Comparison of ENCODE assay signal across 1 cellular context in the genomic region with DNA sequence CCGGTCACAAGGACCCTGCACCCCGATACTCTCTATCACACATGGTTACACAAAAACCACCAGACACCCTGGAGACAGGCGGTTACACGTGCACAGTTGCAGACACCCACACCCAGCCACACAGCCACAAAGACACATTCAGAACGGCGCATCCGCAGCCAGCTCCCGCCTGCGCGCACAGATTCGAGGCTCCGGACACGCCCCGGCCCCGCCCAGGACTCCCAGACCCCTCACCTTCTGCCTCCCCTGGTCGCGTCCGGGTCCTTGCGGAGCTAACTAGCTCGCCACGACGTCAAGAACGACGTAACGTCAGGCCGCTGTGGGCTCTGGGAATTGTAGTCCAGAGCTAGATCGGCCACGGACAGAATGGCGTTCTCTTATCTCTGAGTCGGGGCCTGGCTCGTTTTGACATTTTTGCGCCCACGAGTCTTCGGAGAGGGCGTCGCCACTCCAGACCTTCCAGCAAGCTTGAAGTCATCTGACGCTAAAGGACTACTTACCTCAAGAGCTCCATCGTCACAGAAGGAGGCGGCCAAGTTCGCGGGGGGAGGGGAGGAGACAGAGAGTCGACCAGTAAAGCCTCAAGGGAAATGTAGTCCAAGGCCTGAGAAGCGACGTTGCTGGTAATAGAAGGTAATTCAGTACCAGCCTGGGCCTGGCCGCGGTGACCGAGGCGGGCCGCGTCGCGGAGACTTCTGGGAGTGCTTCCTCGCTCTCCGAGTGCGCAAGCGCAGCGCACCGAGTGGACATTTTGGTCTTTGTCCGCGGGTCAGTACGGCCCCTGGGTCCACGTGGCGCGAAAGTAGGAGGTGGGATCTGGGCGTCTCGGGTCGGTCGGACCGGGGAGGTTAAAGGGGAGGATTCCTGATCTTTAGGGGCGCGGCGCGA.
TF ChIP-seq lines count a peak whose summit lies in the region.

A gene (plus strand): TSS at position 719 of the 888 bp plus-strand sequence. CDS start 21,335 bp downstream, outside the sequence.
A gene (minus strand): TSS at position 278 of the 888 bp plus-strand sequence. CDS start 12,680 bp downstream, outside the sequence.

TF ChIP-seq in HepG2, 621 proteins besides CTCF, POLR2A, EP300 and RAD21 (continued from another document and continues in another):
- TF ChIP-seq, protein P1, sequence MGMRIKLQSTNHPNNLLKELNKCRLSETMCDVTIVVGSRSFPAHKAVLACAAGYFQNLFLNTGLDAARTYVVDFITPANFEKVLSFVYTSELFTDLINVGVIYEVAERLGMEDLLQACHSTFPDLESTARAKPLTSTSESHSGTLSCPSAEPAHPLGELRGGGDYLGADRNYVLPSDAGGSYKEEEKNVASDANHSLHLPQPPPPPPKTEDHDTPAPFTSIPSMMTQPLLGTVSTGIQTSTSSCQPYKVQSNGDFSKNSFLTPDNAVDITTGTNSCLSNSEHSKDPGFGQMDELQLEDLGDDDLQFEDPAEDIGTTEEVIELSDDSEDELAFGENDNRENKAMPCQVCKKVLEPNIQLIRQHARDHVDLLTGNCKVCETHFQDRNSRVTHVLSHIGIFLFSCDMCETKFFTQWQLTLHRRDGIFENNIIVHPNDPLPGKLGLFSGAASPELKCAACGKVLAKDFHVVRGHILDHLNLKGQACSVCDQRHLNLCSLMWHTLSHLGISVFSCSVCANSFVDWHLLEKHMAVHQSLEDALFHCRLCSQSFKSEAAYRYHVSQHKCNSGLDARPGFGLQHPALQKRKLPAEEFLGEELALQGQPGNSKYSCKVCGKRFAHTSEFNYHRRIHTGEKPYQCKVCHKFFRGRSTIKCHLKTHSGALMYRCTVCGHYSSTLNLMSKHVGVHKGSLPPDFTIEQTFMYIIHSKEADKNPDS (CRISPR knock-in tag; IDR thresholded peaks at IDR 0.05), result 0 out of 2 replicates have a peak, but pooled peaks have one; percentile 74
- TF ChIP-seq SIN3B (IDR thresholded peaks at IDR 0.05; ENCODE audit: low read length) (no peak), EEA1 (CRISPR knock-in tag; IDR thresholded peaks at IDR 0.05; ENCODE audit: borderline replicate concordance) (no peak; the same call in 1 of the 2 replicates), ELF1 (CRISPR knock-in tag; IDR thresholded peaks at IDR 0.05) (peak; percentile 68), SOX6 (IDR thresholded peaks at IDR 0.05) (no peak), SOX6 (CRISPR knock-in tag; IDR thresholded peaks at IDR 0.05) (peak; percentile 62), SRSF1 (optimal IDR thresholded peaks at IDR 0.05; ENCODE audit: low read depth, low read length) (peak; percentile 75), ZFP37 (CRISPR knock-in tag; IDR thresholded peaks at IDR 0.05; ENCODE audit: borderline replicate concordance) (0 out of 2 replicates have a peak, but pooled peaks have one; percentile 59), ZNF501 (CRISPR knock-in tag; IDR thresholded peaks at IDR 0.05) (peak; percentile 94), SSRP1 (CRISPR knock-in tag; IDR thresholded peaks at IDR 0.05) (no peak), ZNF468 (CRISPR knock-in tag; IDR thresholded peaks at IDR 0.05) (0 out of 2 replicates have a peak, but pooled peaks have one; percentile 38), RBM39 (IDR thresholded peaks at IDR 0.05; ENCODE audit: low read depth, low read length, poor library complexity, severe bottlenecking) (peak; percentile 86), ZNF33A (CRISPR knock-in tag; IDR thresholded peaks at IDR 0.05; ENCODE audit: borderline replicate concordance) (no peak), TBX2 (CRISPR knock-in tag; IDR thresholded peaks at IDR 0.05; ENCODE audit: borderline replicate concordance) (peak; percentile 70), HOXA3 (CRISPR knock-in tag; IDR thresholded peaks at IDR 0.05) (peak; percentile 93), PHF21A (CRISPR knock-in tag; IDR thresholded peaks at IDR 0.05) (peak; percentile 62), ZNF891 (CRISPR knock-in tag; IDR thresholded peaks at IDR 0.05) (peak; percentile 70)
- TF ChIP-seq, protein P2, sequence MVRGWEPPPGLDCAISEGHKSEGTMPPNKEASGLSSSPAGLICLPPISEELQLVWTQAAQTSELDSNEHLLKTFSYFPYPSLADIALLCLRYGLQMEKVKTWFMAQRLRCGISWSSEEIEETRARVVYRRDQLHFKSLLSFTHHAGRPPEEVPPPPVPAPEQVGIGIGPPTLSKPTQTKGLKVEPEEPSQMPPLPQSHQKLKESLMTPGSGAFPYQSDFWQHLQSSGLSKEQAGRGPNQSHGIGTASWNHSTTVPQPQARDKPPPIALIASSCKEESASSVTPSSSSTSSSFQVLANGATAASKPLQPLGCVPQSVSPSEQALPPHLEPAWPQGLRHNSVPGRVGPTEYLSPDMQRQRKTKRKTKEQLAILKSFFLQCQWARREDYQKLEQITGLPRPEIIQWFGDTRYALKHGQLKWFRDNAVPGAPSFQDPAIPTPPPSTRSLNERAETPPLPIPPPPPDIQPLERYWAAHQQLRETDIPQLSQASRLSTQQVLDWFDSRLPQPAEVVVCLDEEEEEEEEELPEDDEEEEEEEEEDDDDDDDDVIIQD (CRISPR knock-in tag; IDR thresholded peaks at IDR 0.05; ENCODE audit: low read depth), result 0 out of 2 replicates have a peak, but pooled peaks have one; percentile 58
- TF ChIP-seq, protein P3, sequence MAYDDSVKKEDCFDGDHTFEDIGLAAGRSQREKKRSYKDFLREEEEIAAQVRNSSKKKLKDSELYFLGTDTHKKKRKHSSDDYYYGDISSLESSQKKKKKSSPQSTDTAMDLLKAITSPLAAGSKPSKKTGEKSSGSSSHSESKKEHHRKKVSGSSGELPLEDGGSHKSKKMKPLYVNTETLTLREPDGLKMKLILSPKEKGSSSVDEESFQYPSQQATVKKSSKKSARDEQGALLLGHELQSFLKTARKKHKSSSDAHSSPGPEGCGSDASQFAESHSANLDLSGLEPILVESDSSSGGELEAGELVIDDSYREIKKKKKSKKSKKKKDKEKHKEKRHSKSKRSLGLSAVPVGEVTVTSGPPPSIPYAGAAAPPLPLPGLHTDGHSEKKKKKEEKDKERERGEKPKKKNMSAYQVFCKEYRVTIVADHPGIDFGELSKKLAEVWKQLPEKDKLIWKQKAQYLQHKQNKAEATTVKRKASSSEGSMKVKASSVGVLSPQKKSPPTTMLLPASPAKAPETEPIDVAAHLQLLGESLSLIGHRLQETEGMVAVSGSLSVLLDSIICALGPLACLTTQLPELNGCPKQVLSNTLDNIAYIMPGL (CRISPR knock-in tag; IDR thresholded peaks at IDR 0.05; ENCODE audit: borderline replicate concordance in 1 of 2, low read depth in 1 of 2), result peak in 1 of 2 experiments; percentile 50; a peak in 1 of 4 replicates
- TF ChIP-seq, protein P4, sequence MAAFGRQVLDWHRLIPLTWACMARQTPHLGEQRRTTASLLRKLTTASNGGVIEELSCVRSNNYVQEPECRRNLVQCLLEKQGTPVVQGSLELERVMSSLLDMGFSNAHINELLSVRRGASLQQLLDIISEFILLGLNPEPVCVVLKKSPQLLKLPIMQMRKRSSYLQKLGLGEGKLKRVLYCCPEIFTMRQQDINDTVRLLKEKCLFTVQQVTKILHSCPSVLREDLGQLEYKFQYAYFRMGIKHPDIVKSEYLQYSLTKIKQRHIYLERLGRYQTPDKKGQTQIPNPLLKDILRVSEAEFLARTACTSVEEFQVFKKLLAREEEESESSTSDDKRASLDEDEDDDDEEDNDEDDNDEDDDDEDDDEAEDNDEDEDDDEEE (CRISPR knock-in tag; IDR thresholded peaks at IDR 0.05), result peak; percentile 49; the same call in 1 of the 2 replicates
- TF ChIP-seq, protein P5, sequence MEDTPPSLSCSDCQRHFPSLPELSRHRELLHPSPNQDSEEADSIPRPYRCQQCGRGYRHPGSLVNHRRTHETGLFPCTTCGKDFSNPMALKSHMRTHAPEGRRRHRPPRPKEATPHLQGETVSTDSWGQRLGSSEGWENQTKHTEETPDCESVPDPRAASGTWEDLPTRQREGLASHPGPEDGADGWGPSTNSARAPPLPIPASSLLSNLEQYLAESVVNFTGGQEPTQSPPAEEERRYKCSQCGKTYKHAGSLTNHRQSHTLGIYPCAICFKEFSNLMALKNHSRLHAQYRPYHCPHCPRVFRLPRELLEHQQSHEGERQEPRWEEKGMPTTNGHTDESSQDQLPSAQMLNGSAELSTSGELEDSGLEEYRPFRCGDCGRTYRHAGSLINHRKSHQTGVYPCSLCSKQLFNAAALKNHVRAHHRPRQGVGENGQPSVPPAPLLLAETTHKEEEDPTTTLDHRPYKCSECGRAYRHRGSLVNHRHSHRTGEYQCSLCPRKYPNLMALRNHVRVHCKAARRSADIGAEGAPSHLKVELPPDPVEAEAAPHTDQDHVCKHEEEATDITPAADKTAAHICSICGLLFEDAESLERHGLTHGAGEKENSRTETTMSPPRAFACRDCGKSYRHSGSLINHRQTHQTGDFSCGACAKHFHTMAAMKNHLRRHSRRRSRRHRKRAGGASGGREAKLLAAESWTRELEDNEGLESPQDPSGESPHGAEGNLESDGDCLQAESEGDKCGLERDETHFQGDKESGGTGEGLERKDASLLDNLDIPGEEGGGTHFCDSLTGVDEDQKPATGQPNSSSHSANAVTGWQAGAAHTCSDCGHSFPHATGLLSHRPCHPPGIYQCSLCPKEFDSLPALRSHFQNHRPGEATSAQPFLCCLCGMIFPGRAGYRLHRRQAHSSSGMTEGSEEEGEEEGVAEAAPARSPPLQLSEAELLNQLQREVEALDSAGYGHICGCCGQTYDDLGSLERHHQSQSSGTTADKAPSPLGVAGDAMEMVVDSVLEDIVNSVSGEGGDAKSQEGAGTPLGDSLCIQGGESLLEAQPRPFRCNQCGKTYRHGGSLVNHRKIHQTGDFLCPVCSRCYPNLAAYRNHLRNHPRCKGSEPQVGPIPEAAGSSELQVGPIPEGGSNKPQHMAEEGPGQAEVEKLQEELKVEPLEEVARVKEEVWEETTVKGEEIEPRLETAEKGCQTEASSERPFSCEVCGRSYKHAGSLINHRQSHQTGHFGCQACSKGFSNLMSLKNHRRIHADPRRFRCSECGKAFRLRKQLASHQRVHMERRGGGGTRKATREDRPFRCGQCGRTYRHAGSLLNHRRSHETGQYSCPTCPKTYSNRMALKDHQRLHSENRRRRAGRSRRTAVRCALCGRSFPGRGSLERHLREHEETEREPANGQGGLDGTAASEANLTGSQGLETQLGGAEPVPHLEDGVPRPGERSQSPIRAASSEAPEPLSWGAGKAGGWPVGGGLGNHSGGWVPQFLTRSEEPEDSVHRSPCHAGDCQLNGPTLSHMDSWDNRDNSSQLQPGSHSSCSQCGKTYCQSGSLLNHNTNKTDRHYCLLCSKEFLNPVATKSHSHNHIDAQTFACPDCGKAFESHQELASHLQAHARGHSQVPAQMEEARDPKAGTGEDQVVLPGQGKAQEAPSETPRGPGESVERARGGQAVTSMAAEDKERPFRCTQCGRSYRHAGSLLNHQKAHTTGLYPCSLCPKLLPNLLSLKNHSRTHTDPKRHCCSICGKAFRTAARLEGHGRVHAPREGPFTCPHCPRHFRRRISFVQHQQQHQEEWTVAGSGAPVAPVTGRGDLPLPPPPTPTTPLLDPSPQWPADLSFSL (CRISPR knock-in tag; IDR thresholded peaks at IDR 0.05), result peak; percentile 97; the same call in 1 of the 2 replicates
- TF ChIP-seq, protein P6, sequence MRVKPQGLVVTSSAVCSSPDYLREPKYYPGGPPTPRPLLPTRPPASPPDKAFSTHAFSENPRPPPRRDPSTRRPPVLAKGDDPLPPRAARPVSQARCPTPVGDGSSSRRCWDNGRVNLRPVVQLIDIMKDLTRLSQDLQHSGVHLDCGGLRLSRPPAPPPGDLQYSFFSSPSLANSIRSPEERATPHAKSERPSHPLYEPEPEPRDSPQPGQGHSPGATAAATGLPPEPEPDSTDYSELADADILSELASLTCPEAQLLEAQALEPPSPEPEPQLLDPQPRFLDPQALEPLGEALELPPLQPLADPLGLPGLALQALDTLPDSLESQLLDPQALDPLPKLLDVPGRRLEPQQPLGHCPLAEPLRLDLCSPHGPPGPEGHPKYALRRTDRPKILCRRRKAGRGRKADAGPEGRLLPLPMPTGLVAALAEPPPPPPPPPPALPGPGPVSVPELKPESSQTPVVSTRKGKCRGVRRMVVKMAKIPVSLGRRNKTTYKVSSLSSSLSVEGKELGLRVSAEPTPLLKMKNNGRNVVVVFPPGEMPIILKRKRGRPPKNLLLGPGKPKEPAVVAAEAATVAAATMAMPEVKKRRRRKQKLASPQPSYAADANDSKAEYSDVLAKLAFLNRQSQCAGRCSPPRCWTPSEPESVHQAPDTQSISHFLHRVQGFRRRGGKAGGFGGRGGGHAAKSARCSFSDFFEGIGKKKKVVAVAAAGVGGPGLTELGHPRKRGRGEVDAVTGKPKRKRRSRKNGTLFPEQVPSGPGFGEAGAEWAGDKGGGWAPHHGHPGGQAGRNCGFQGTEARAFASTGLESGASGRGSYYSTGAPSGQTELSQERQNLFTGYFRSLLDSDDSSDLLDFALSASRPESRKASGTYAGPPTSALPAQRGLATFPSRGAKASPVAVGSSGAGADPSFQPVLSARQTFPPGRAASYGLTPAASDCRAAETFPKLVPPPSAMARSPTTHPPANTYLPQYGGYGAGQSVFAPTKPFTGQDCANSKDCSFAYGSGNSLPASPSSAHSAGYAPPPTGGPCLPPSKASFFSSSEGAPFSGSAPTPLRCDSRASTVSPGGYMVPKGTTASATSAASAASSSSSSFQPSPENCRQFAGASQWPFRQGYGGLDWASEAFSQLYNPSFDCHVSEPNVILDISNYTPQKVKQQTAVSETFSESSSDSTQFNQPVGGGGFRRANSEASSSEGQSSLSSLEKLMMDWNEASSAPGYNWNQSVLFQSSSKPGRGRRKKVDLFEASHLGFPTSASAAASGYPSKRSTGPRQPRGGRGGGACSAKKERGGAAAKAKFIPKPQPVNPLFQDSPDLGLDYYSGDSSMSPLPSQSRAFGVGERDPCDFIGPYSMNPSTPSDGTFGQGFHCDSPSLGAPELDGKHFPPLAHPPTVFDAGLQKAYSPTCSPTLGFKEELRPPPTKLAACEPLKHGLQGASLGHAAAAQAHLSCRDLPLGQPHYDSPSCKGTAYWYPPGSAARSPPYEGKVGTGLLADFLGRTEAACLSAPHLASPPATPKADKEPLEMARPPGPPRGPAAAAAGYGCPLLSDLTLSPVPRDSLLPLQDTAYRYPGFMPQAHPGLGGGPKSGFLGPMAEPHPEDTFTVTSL (CRISPR knock-in tag; IDR thresholded peaks at IDR 0.05; ENCODE audit: borderline replicate concordance), result 0 out of 2 replicates have a peak, but pooled peaks have one; percentile 29
- TF ChIP-seq, protein P7, sequence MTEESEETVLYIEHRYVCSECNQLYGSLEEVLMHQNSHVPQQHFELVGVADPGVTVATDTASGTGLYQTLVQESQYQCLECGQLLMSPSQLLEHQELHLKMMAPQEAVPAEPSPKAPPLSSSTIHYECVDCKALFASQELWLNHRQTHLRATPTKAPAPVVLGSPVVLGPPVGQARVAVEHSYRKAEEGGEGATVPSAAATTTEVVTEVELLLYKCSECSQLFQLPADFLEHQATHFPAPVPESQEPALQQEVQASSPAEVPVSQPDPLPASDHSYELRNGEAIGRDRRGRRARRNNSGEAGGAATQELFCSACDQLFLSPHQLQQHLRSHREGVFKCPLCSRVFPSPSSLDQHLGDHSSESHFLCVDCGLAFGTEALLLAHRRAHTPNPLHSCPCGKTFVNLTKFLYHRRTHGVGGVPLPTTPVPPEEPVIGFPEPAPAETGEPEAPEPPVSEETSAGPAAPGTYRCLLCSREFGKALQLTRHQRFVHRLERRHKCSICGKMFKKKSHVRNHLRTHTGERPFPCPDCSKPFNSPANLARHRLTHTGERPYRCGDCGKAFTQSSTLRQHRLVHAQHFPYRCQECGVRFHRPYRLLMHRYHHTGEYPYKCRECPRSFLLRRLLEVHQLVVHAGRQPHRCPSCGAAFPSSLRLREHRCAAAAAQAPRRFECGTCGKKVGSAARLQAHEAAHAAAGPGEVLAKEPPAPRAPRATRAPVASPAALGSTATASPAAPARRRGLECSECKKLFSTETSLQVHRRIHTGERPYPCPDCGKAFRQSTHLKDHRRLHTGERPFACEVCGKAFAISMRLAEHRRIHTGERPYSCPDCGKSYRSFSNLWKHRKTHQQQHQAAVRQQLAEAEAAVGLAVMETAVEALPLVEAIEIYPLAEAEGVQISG (CRISPR knock-in tag; IDR thresholded peaks at IDR 0.05), result peak; percentile 88
